In genomic region chr5:75734913-75735789, GRCh38 we compare ENCODE assay signal across 8 cellular contexts. TPM values are rescaled to one million over a fixed set of nuclear protein-coding genes. Genes with fewer than 3 reads are reported as not detected.
DNase-seq lines count a peak whose midpoint lies in the region; ATAC-seq, FAIRE-seq and TF ChIP-seq lines count a peak whose summit lies in the region.

No MANE protein-coding gene starts in this region.

- H3K4me3 ChIP-seq in DOHH2 (ENCODE audit: low read length) (no peak overlapping the region), astrocyte of the cerebellum (ENCODE audit: low read depth, low read length) (no peak overlapping the region), vagina (no peak overlapping the region)

- intact Hi-C loops in vagina (cut with DNase I): no loop called here

- FAIRE-seq in A204.1 (lab: Jason Lieb, UNC): peak; percentile 93

- H3K79me2 ChIP-seq in DOHH2 (ENCODE audit: control insufficient read depth, low read length): no peaks in the 10 kb centered on the region

- H3K4me1 ChIP-seq in DOHH2 (ENCODE audit: control insufficient read depth, low read length) (no peaks in the 10 kb centered on the region), vagina (no peaks in the 10 kb centered on the region)

- H3K36me3 ChIP-seq in DOHH2 (ENCODE audit: control insufficient read depth, low read length): no peaks in the 10 kb centered on the region
- no peaks in the 10 kb centered on the region for H3K36me3 ChIP-seq in vagina

- in situ Hi-C loops in astrocyte of the cerebellum (cut with HindIII; ENCODE audit: low sequenced_read_pairs): no loop called here

- TF ChIP-seq POLR2A in vagina (IDR thresholded peaks at IDR 0.05): no peak

- H4K20me1 ChIP-seq in DOHH2 (ENCODE audit: control insufficient read depth, insufficient read depth, low read depth, low read length): no peaks in the 10 kb centered on the region

- ATAC-seq in HG03439 (IDR thresholded peaks at IDR 0.05; ENCODE audit: unreplicated experiment) (no peak), HG03039 (IDR thresholded peaks at IDR 0.05; ENCODE audit: unreplicated experiment) (no peak)

- no peaks in the 10 kb centered on the region for H3F3A ChIP-seq in DOHH2 (ENCODE audit: control insufficient read depth, insufficient read depth)

- H3K27me3 ChIP-seq in DOHH2 (ENCODE audit: control insufficient read depth, low read length) (peaks cover 10% of the 10 kb centered on the region), vagina (no peaks in the 10 kb centered on the region)

- H3K9me3 ChIP-seq in DOHH2 (ENCODE audit: control insufficient read depth, insufficient read depth, low read length) (no peaks in the 10 kb centered on the region), vagina (peaks cover 2% of the 10 kb centered on the region)

- peak; percentile 57 for TF ChIP-seq CTCF in DOHH2 (IDR thresholded peaks at IDR 0.05; ENCODE audit: low read depth, low read length, poor library complexity, severe bottlenecking)
- peak; percentile 34 for TF ChIP-seq CTCF in astrocyte of the cerebellum (IDR thresholded peaks at IDR 0.05; ENCODE audit: low read depth, low read length, missing control alignments)
- TF ChIP-seq CTCF in vagina (IDR thresholded peaks at IDR 0.05): no peak

- no peaks in the 10 kb centered on the region for H3K9me2 ChIP-seq in DOHH2 (replicated peaks; ENCODE audit: control insufficient read depth, low read length)

- DNase-seq in M059J (ENCODE audit: low read depth) (peak; percentile 37), astrocyte of the cerebellum (ENCODE audit: low read depth) (no peak), kidney glomerular epithelial cell (lab: John Stamatoyannopoulos, UW) (peak; percentile 47), vagina (ENCODE audit: extremely low spot score in 2 of 2) (no peak)

- H3K27ac ChIP-seq in DOHH2 (ENCODE audit: low read depth, low read length) (no peak overlapping the region), vagina (no peak overlapping the region)

- H3K4me2 ChIP-seq in DOHH2 (ENCODE audit: low read length): no peak overlapping the region

RNA-seq across cellular contexts. Expression of gene POC5, which starts 17.9 kb away (rescaled TPM):
- 57.7 and 58.9 TPM in 2 replicates for total RNA-seq in M059J (2014; rRNA removed; shearing (Covaris generic))
- total RNA-seq in vagina: 12.3 TPM

Comparison
In these comparisons a context has a peak if more than half of its experiments do, and no peak if none do; other contexts are left out.
1. CTCF ChIP-seq: peak in DOHH2 (single experiment) and astrocyte of the cerebellum (single experiment); none in vagina (0 of 3).
2. DNase-seq: peak in M059J (single experiment) and kidney glomerular epithelial cell (single experiment); none in astrocyte of the cerebellum (single experiment) and vagina (0 of 2).